In genomic region chr20:9068896-9069663, GRCh38 we compare ENCODE assay signal across 8 cellular contexts. TPM values are rescaled to one million over a fixed set of nuclear protein-coding genes. Genes with fewer than 3 reads are reported as not detected.
DNase-seq lines count a peak whose midpoint lies in the region; ATAC-seq and TF ChIP-seq lines count a peak whose summit lies in the region.

Gene PLCB4 (plus strand): TSS chr20:9069087. CDS start chr20:9307815, 238,728 bp downstream.

- peaks cover 1% of the 10 kb centered on the region for H3K9me3 Mint-ChIP-seq in activated naive CD8-positive, alpha-beta T cell treated with anti-CD3 and anti-CD28 coated beads, Interleukin-2, amount 10 ng/mL, durations not matched to agents 7 days and 5 days

- no peak for ATAC-seq in activated naive CD8-positive, alpha-beta T cell treated with anti-CD3 and anti-CD28 coated beads, Interleukin-2, amount 10 ng/mL, durations not matched to agents 7 days and 5 days (ENCODE audit: low read depth)
- ATAC-seq in heart left ventricle = peak in 3 of 4 donors; percentile 38 to 55 (median 41)
- no peak for ATAC-seq in GM18858 (IDR thresholded peaks at IDR 0.05; ENCODE audit: unreplicated experiment)

- peaks cover 23% of the 10 kb centered on the region for H3K27me3 Mint-ChIP-seq in activated naive CD8-positive, alpha-beta T cell treated with anti-CD3 and anti-CD28 coated beads, Interleukin-2, amount 10 ng/mL, durations not matched to agents 7 days and 5 days

- no peak within 1 kb of the TSS for H3K27ac Mint-ChIP-seq in activated naive CD8-positive, alpha-beta T cell treated with anti-CD3 and anti-CD28 coated beads, Interleukin-2, amount 10 ng/mL, durations not matched to agents 7 days and 5 days

- WGBS in heart left ventricle, 4 donors = 0 to 1% (median 1%) methylated on average over 28 to 68 of the region's 68 CpGs

- H3K9me3 ChIP-seq in heart left ventricle = no peaks in the 10 kb centered on the region

- no peak for TF ChIP-seq CTCF in heart left ventricle (IDR thresholded peaks at IDR 0.05)

- peaks cover 2% of the 10 kb centered on the region for H3K4me1 Mint-ChIP-seq in activated naive CD8-positive, alpha-beta T cell treated with anti-CD3 and anti-CD28 coated beads, Interleukin-2, amount 10 ng/mL, durations not matched to agents 7 days and 5 days

- peak within 1 kb of the TSS; percentile 68 to 95 (median 90) for H3K4me3 ChIP-seq in heart left ventricle

- no peaks in the 10 kb centered on the region for H3K36me3 ChIP-seq in heart left ventricle

- peaks cover 0 to 22% (median 0%) of the 10 kb centered on the region in 9 donors for H3K27me3 ChIP-seq in heart left ventricle

- TF ChIP-seq POLR2A in heart left ventricle (IDR thresholded peaks at IDR 0.05) = peak in 1 of 2 donors; percentile 38

- DNase-seq in D341Med (ENCODE audit: low spot score) (peak; percentile 51), NCI-H1694 treated with DMSO at 0.1 percent for 48 hours (lab: John Stamatoyannopoulos, UW) (peak; percentile 29), heart left ventricle (peak; percentile 58 to 75 (median 64)), posterior vena cava (ENCODE audit: low spot score) (peak; percentile 81), GOT3 (lab: John Stamatoyannopoulos, UW) (no peak)
- DNase-seq in activated naive CD8-positive, alpha-beta T cell treated with anti-CD3 and anti-CD28 coated beads, Interleukin-2, amount 10 ng/mL, durations not matched to agents 7 days and 5 days = peak; percentile 26
- DNase-seq in stimulated activated CD4-positive, alpha-beta T cell treated with anti-CD3 and anti-CD28 coated beads, Interleukin-2, amount 100 ng/mL, for 48 hours = no peak

- POLR2A ChIA-PET in activated naive CD8-positive, alpha-beta T cell treated with anti-CD3 and anti-CD28 coated beads, Interleukin-2, amount 10 ng/mL, durations not matched to agents 7 days and 5 days (lab: Charles Lee) = no interaction called here

- peak within 1 kb of the TSS; percentile 70 for H3K4me3 Mint-ChIP-seq in activated naive CD8-positive, alpha-beta T cell treated with anti-CD3 and anti-CD28 coated beads, Interleukin-2, amount 10 ng/mL, durations not matched to agents 7 days and 5 days

- peaks cover 0 to 50% (median 34%) of the 10 kb centered on the region in 12 donors for H3K4me1 ChIP-seq in heart left ventricle

- peak within 1 kb of the TSS; percentile 68 to 98 (median 94) for H3K27ac ChIP-seq in heart left ventricle

- intact Hi-C loops in heart left ventricle (cut with DNase I) = loop anchor here in 9 of 10 donors (5.0 to 10.0 kb wide), 9 partner anchors 64 to 288 kb away; no protein-coding TSS in a partner anchor
- intact Hi-C loops in posterior vena cava (cut with DNase I) = loop anchor here (10.0 kb wide), 2 partner anchors 214 to 286 kb away; no protein-coding TSS in a partner anchor

- peaks cover 1% of the 10 kb centered on the region for H3K36me3 Mint-ChIP-seq in activated naive CD8-positive, alpha-beta T cell treated with anti-CD3 and anti-CD28 coated beads, Interleukin-2, amount 10 ng/mL, durations not matched to agents 7 days and 5 days

RNA-seq across cellular contexts. Expression of gene PLCB4, which starts in this region (rescaled TPM):
- not detected for total RNA-seq in activated naive CD8-positive, alpha-beta T cell treated with anti-CD3 and anti-CD28 coated beads, Interleukin-2, amount 10 ng/mL, durations not matched to agents 7 days and 5 days
- total RNA-seq in heart left ventricle (10 to 100 TPM; 14.7 to 31.8 (median 18.6) TPM), posterior vena cava (10 to 100 TPM; 40.4 to 53.3 TPM)
- polyA plus RNA-seq in heart left ventricle = 1 to 10 TPM; 8.4 TPM

Comparison
In these comparisons a context has a peak if more than half of its experiments do, and no peak if none do; other contexts are left out.
1. RNA of gene PLCB4 (total RNA-seq): 40.4 to 53.3 TPM in posterior vena cava and 14.7 to 31.8 TPM in heart left ventricle; not detected in activated naive CD8-positive, alpha-beta T cell treated with anti-CD3 and anti-CD28 coated beads, Interleukin-2, amount 10 ng/mL, durations not matched to agents 7 days and 5 days; every median in the first group is over 10 times any median in the second.
2. Peak in DNase-seq in activated naive CD8-positive, alpha-beta T cell treated with anti-CD3 and anti-CD28 coated beads, Interleukin-2, amount 10 ng/mL, durations not matched to agents 7 days and 5 days; RNA of the gene not detected or under 1 TPM.
3. DNase-seq: peak in D341Med (single experiment), NCI-H1694 treated with DMSO at 0.1 percent for 48 hours (single experiment), heart left ventricle (5 of 5) and posterior vena cava (single experiment); none in GOT3 (single experiment) and stimulated activated CD4-positive, alpha-beta T cell treated with anti-CD3 and anti-CD28 coated beads, Interleukin-2, amount 100 ng/mL, for 48 hours (0 of 2).
4. ATAC-seq: peak in heart left ventricle (3 of 4); none in activated naive CD8-positive, alpha-beta T cell treated with anti-CD3 and anti-CD28 coated beads, Interleukin-2, amount 10 ng/mL, durations not matched to agents 7 days and 5 days (single experiment) and GM18858 (single experiment).